12 cellular contexts compared by ENCODE assay signal in genomic region chr6:139698526-139699182, GRCh38.
DNase-seq lines count a peak whose midpoint lies in the region; ATAC-seq and TF ChIP-seq lines count a peak whose summit lies in the region.
"Had no signal": no experiment of that assay in that cellular context is flagged by ENCODE, and none has a peak within 500 bp of the region (broad histone marks: within the 10 kb centered on the region; RNA-seq: fewer than 3 reads in every experiment).

No MANE protein-coding gene starts in this region.

- no peak for TF ChIP-seq POLR2A in NB4 (IDR thresholded peaks at IDR 0.05; ENCODE audit: extremely low read depth, insufficient read length)

- in situ Hi-C loops in Caki2 (cut with HindIII; ENCODE audit: low pct_unique_long_range_greater_than_20kb, low sequenced_read_pairs): no loop called here

- no peak overlapping the region for H3K27ac ChIP-seq in lung (ENCODE audit: low read depth in 1 of 2, low read length in 1 of 2)
- H3K27ac ChIP-seq: adrenal gland had no signal

- DNase-seq in Caki2 (ENCODE audit: low read depth) (peak; percentile 34), NB4 (ENCODE audit: low read depth) (peak; percentile 85), fibroblast of mammary gland (ENCODE audit: low read depth) (peak; percentile 57), lung (ENCODE audit: low spot score) (peak; percentile 57), cortex of kidney (lab: John Stamatoyannopoulos, UW) (no peak), DMS153 treated with DMSO at 0.1 percent for 48 hours (lab: John Stamatoyannopoulos, UW; ENCODE audit: unreplicated experiment) (no peak)
- DNase-seq: activated CD4-positive, CD25-positive, alpha-beta regulatory T cell treated with anti-CD3 and anti-CD28 coated beads, Interleukin-2, amount 50 U/mL, for 72 hours; MG63 had no signal

- no peaks in the 10 kb centered on the region for H3K27me3 ChIP-seq in lung (ENCODE audit: control insufficient read depth, insufficient read depth)
- H3K27me3 ChIP-seq: adrenal gland, MG63, tibial nerve had no signal

- peaks cover 0 to 3% of the 10 kb centered on the region in 2 donors for H3K4me1 ChIP-seq in lung (ENCODE audit: control insufficient read depth in 2 of 2, insufficient read depth in 2 of 2, low read length in 2 of 2)

- H3K4me3 ChIP-seq in NB4 (ENCODE audit: low read depth, low read length) (no peak overlapping the region), fibroblast of mammary gland (ENCODE audit: control insufficient read depth, low read depth, low read length) (no peak overlapping the region), lung (no peak overlapping the region)
- H3K4me3 ChIP-seq: adrenal gland, MG63, tibial nerve had no signal

- WGBS in lung, 2 donors: 39 to 49% methylated on average over 3 of the region's 3 CpGs

- TF ChIP-seq CTCF in NB4 (IDR thresholded peaks at IDR 0.05; ENCODE audit: low read depth, low read length) (no peak), fibroblast of mammary gland (conservative IDR thresholded peaks at IDR 0.05; ENCODE audit: control insufficient read depth, insufficient read depth, low read depth, low read length) (no peak), lung (IDR thresholded peaks at IDR 0.05; ENCODE audit: control extremely low read depth, extremely low read depth) (no peak)

- no peaks in the 10 kb centered on the region for H3K36me3 ChIP-seq in lung (ENCODE audit: control insufficient read depth in 2 of 2, insufficient read depth in 2 of 2, low read length in 2 of 2)
- H3K36me3 ChIP-seq: adrenal gland, MG63, tibial nerve had no signal

- ATAC-seq in lung (ENCODE audit: insufficient read depth, low FRiP score): peak; percentile 54
- no peak for ATAC-seq in HG03469 (IDR thresholded peaks at IDR 0.05; ENCODE audit: unreplicated experiment)
- ATAC-seq in GM21367 (IDR thresholded peaks at IDR 0.05; ENCODE audit: unreplicated experiment): no peak

- no peaks in the 10 kb centered on the region for H3K9me3 ChIP-seq in lung (ENCODE audit: control insufficient read depth in 2 of 2, insufficient read depth in 1 of 2, low read length in 1 of 2)
- H3K9me3 ChIP-seq: adrenal gland had no signal

Comparison
In these comparisons a context has a peak if more than half of its experiments do, and no peak if none do; other contexts are left out.
1. DNase-seq: peak in Caki2 (single experiment), NB4 (single experiment), fibroblast of mammary gland (single experiment) and lung (single experiment); none in cortex of kidney (single experiment) and DMS153 treated with DMSO at 0.1 percent for 48 hours (single experiment).